In the genomic region with DNA sequence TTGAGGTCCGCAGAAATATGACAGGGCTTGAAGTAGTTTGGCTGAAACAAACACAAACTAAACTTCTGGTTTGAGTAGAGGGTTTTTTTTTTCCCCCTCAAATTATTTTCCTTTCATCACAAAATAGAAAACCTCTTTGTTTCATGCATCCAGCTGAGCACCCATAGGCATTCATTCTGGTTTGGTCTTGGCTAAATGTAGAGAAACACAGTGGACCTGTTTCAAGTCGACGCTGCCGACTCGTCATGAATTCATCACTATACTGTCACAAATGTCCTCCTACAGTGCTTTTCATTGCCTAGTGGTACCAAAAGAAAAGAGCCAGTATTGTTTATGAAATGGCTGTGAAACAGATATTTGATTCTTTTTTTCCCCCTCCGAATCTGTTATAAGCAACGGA, we compare ENCODE assay signal across 20 cellular contexts. TPM values are rescaled to one million over a fixed set of nuclear protein-coding genes. Genes with fewer than 3 reads are reported as not detected.
DNase-seq lines count a peak whose midpoint lies in the region; ATAC-seq and TF ChIP-seq lines count a peak whose summit lies in the region.
"Had no signal": no experiment of that assay in that cellular context is flagged by ENCODE, and none has a peak within 500 bp of the region (broad histone marks: within the 10 kb centered on the region; RNA-seq: fewer than 3 reads in every experiment).

No MANE protein-coding gene starts in this region.

- H4K20me1 ChIP-seq in IMR-90 (ENCODE audit: insufficient read depth, low read length): no peaks in the 10 kb centered on the region
- H4K20me1 ChIP-seq: BLaER1 had no signal

- DNase-seq in IMR-90 (no peak), endodermal cell (no peak), neural crest cell (ENCODE audit: low read depth, low spot score) (no peak), substantia nigra (lab: John Stamatoyannopoulos, UW) (peak in 4 of 49 donors; percentile 6 to 26 (median 8)), Caco-2 (no peak)
- DNase-seq in stimulated activated naive CD8-positive, alpha-beta T cell treated with anti-CD3 and anti-CD28 coated beads, Interleukin-15, amount 100 ng/mL, for 72 hours: no peak
- DNase-seq: CD8-positive, alpha-beta memory T cell; DMS79; Kasumi-1; MM.1S; NCI-H1092; NCI-H1436 treated with DMSO at 0.1 percent for 48 hours; NCI-H2029 treated with DMSO at 0.1 percent for 48 hours; NCI-H2171; NCI-H526; PC-3 had no signal

- H2AK9ac ChIP-seq in IMR-90 (replicated peaks; ENCODE audit: low read depth, low read length, poor library complexity): no peak overlapping the region

- no peak overlapping the region for H3K27ac Mint-ChIP-seq in endodermal cell
- peak overlapping the region; percentile 31 for H3K27ac Mint-ChIP-seq in neural crest cell (ENCODE audit: unreplicated experiment)
- H3K27ac Mint-ChIP-seq in Caco-2 (ENCODE audit: unreplicated experiment): no peak overlapping the region
- no peak overlapping the region for H3K27ac Mint-ChIP-seq in stimulated activated naive CD8-positive, alpha-beta T cell treated with anti-CD3 and anti-CD28 coated beads, Interleukin-15, amount 100 ng/mL, for 72 hours
- H3K27ac Mint-ChIP-seq: CD8-positive, alpha-beta memory T cell had no signal

- CTCF ChIA-PET in IMR-90 (lab: Yijun Ruan, JAX): no interaction called here
- CTCF ChIA-PET in Caco-2 (lab: Charles Lee): no interaction called here

- H3K9me3 ChIP-seq in IMR-90 (ENCODE audit: control insufficient read depth, insufficient read depth, low read length) (no peaks in the 10 kb centered on the region), endodermal cell (ENCODE audit: control insufficient read depth, low read length) (no peaks in the 10 kb centered on the region), Caco-2 (no peaks in the 10 kb centered on the region)
- H3K9me3 ChIP-seq: BLaER1, SJSA1 had no signal

- H3K9me1 ChIP-seq in IMR-90 (ENCODE audit: insufficient read depth, low read length): peaks cover 7% of the 10 kb centered on the region; the same call in 1 of the 2 replicates

- no peaks in the 10 kb centered on the region for H3K79me1 ChIP-seq in IMR-90 (ENCODE audit: low read depth in 1 of 2, low read length in 2 of 2)

- H3K56ac ChIP-seq in IMR-90 (ENCODE audit: extremely low read depth, insufficient read depth, low read length): no peak overlapping the region

- no peak overlapping the region for H2BK5ac ChIP-seq in IMR-90 (ENCODE audit: low read depth, low read length, poor library complexity, severe bottlenecking)

- no peak for TF ChIP-seq CTCF in IMR-90 (conservative IDR thresholded peaks at IDR 0.05; ENCODE audit: low read depth, low read length)
- TF ChIP-seq CTCF in endodermal cell (conservative IDR thresholded peaks at IDR 0.05): no peak
- TF ChIP-seq CTCF in neural crest cell (conservative IDR thresholded peaks at IDR 0.05): no peak
- no peak for TF ChIP-seq CTCF in Caco-2 (IDR thresholded peaks at IDR 0.05; ENCODE audit: insufficient read depth in 1 of 2, low read depth in 1 of 2, low read length in 1 of 2, severe bottlenecking in 1 of 2, unreplicated experiment in 1 of 2)

- H3K4me3 Mint-ChIP-seq in endodermal cell (no peak overlapping the region), neural crest cell (peak overlapping the region; percentile 14), Caco-2 (ENCODE audit: unreplicated experiment) (no peak overlapping the region)
- H3K4me3 Mint-ChIP-seq in stimulated activated naive CD8-positive, alpha-beta T cell treated with anti-CD3 and anti-CD28 coated beads, Interleukin-15, amount 100 ng/mL, for 72 hours: no peak overlapping the region
- H3K4me3 Mint-ChIP-seq: CD8-positive, alpha-beta memory T cell had no signal

- peak overlapping the region; percentile 11; the same call in 1 of the 2 replicates for H2BK20ac ChIP-seq in IMR-90 (ENCODE audit: low read depth, low read length)

- H4K5ac ChIP-seq in IMR-90 (ENCODE audit: low read depth, low read length): no peak overlapping the region

- no peaks in the 10 kb centered on the region for H3K9me3 Mint-ChIP-seq in endodermal cell
- H3K9me3 Mint-ChIP-seq in neural crest cell: no peaks in the 10 kb centered on the region
- H3K9me3 Mint-ChIP-seq in Caco-2 (ENCODE audit: unreplicated experiment): no peaks in the 10 kb centered on the region
- no peaks in the 10 kb centered on the region for H3K9me3 Mint-ChIP-seq in stimulated activated naive CD8-positive, alpha-beta T cell treated with anti-CD3 and anti-CD28 coated beads, Interleukin-15, amount 100 ng/mL, for 72 hours
- H3K9me3 Mint-ChIP-seq: CD8-positive, alpha-beta memory T cell had no signal

- TF ChIP-seq POLR2A in IMR-90 (IDR thresholded peaks at IDR 0.05; ENCODE audit: low read depth, low read length): no peak

- no peak overlapping the region for H4K91ac ChIP-seq in IMR-90 (ENCODE audit: insufficient read depth, low read depth, low read length)

- no peaks in the 10 kb centered on the region for H3K4me1 Mint-ChIP-seq in endodermal cell
- peaks cover 39% of the 10 kb centered on the region for H3K4me1 Mint-ChIP-seq in neural crest cell
- H3K4me1 Mint-ChIP-seq in Caco-2 (ENCODE audit: low read depth, unreplicated experiment): no peaks in the 10 kb centered on the region
- H3K4me1 Mint-ChIP-seq in stimulated activated naive CD8-positive, alpha-beta T cell treated with anti-CD3 and anti-CD28 coated beads, Interleukin-15, amount 100 ng/mL, for 72 hours: no peaks in the 10 kb centered on the region
- H3K4me1 Mint-ChIP-seq: CD8-positive, alpha-beta memory T cell had no signal

- TF ChIP-seq RAD21 in IMR-90 (IDR thresholded peaks at IDR 0.05; ENCODE audit: low read length): no peak

- H2AK5ac ChIP-seq in IMR-90 (ENCODE audit: low read depth, low read length): no peak overlapping the region

- POLR2A ChIA-PET in IMR-90 (lab: Charles Lee; ENCODE audit: unreplicated experiment): no interaction called here
- POLR2A ChIA-PET in Caco-2 (lab: Charles Lee): no interaction called here

- no peak overlapping the region for H3K27ac ChIP-seq in IMR-90 (ENCODE audit: insufficient read depth, low read length)
- peak overlapping the region; percentile 81 for H3K27ac ChIP-seq in endodermal cell (ENCODE audit: low read depth, low read length)
- H3K27ac ChIP-seq in substantia nigra (ENCODE audit: low read depth, low read length, poor library complexity, severe bottlenecking): peak overlapping the region; percentile 26
- H3K27ac ChIP-seq: BLaER1, SJSA1 had no signal

- H3K4me2 ChIP-seq in IMR-90 (ENCODE audit: low read depth, low read length): no peak overlapping the region
- H3K4me2 ChIP-seq: BLaER1 had no signal

- intact Hi-C loops in IMR-90 (cut with micrococcal nuclease) (no loop called here), Caco-2 (cut with micrococcal nuclease; ENCODE audit: unreplicated experiment) (no loop called here)

- dilution Hi-C loops in IMR-90 (cut with HindIII; ENCODE audit: low sequenced_read_pairs, unreplicated experiment): no loop called here

- H3K36me3 Mint-ChIP-seq in endodermal cell (ENCODE audit: low read depth) (no peaks in the 10 kb centered on the region), neural crest cell (ENCODE audit: low read depth) (no peaks in the 10 kb centered on the region), Caco-2 (ENCODE audit: insufficient read depth, unreplicated experiment) (no peaks in the 10 kb centered on the region)

- H3K23ac ChIP-seq in IMR-90 (ENCODE audit: low read depth, low read length): no peak overlapping the region

- H3K9ac ChIP-seq in IMR-90 (ENCODE audit: low read depth, low read length) (no peak overlapping the region), endodermal cell (ENCODE audit: extremely low read depth, low read length, poor library complexity, severe bottlenecking) (no peak overlapping the region)
- H3K9ac ChIP-seq: BLaER1 had no signal

- in situ Hi-C loops in IMR-90 (cut with MboI; ENCODE audit: low sequenced_read_pairs): loop anchor here (25.0 kb wide), 1 partner anchor 1002 kb away; no protein-coding TSS in a partner anchor

- H3K4ac ChIP-seq in IMR-90 (ENCODE audit: low read depth, low read length): no peak overlapping the region

- H4K8ac ChIP-seq in IMR-90 (ENCODE audit: low read depth in 2 of 2, low read length in 2 of 2): no peak overlapping the region

- H3K4me3 ChIP-seq in IMR-90 (ENCODE audit: insufficient read depth, low read depth, low read length) (no peak overlapping the region), endodermal cell (ENCODE audit: low read length) (no peak overlapping the region), Caco-2 (ENCODE audit: low read depth, low read length) (no peak overlapping the region)
- H3K4me3 ChIP-seq: BLaER1, SJSA1 had no signal

- H3K36me3 ChIP-seq in IMR-90 (ENCODE audit: control insufficient read depth, insufficient read depth, low read length) (no peaks in the 10 kb centered on the region), endodermal cell (ENCODE audit: control insufficient read depth, insufficient read depth, low read length) (no peaks in the 10 kb centered on the region), Caco-2 (ENCODE audit: control insufficient read depth, insufficient read depth, low read length) (no peaks in the 10 kb centered on the region)
- H3K36me3 ChIP-seq: BLaER1, SJSA1 had no signal

- H3K27me3 ChIP-seq in IMR-90 (ENCODE audit: control insufficient read depth, insufficient read depth, low read length) (peaks cover 2% of the 10 kb centered on the region), endodermal cell (ENCODE audit: control insufficient read depth, insufficient read depth, low read length, poor library complexity, severe bottlenecking) (no peaks in the 10 kb centered on the region), Caco-2 (replicated peaks; ENCODE audit: control insufficient read depth, insufficient read depth, low read length) (no peaks in the 10 kb centered on the region; the same call in 1 of the 2 replicates)
- H3K27me3 ChIP-seq: BLaER1, SJSA1 had no signal

- BruUV-seq in IMR-90 (replicated peaks; lab: Mats Ljungman, UMichigan): no TSS peak
- BruUV-seq in Caco-2 (replicated peaks; lab: Mats Ljungman, UMichigan): no TSS peak

- H2AFZ ChIP-seq in IMR-90 (replicated peaks; ENCODE audit: low read length, poor library complexity): no peak overlapping the region

- H3K4me1 ChIP-seq in IMR-90 (ENCODE audit: control insufficient read depth, insufficient read depth, low read length) (peaks cover 3% of the 10 kb centered on the region; the same call in 1 of the 2 replicates), endodermal cell (ENCODE audit: control insufficient read depth, insufficient read depth, low read length) (no peaks in the 10 kb centered on the region), Caco-2 (no peaks in the 10 kb centered on the region)
- H3K4me1 ChIP-seq: BLaER1 had no signal

- H3K14ac ChIP-seq in IMR-90 (replicated peaks; ENCODE audit: low read depth, low read length): no peak overlapping the region

- no CpG with 5 or more reads among the region's 7 CpGs for WGBS in IMR-90 (ENCODE audit: extremely low coverage in 2 of 2, insufficient read length in 1 of 2), 2 experiments
- WGBS in endodermal cell (ENCODE audit: insufficient coverage in 1 of 2, insufficient read length in 1 of 2), 2 experiments: 83 to 90% methylated on average over 2 to 7 of the region's 7 CpGs

- H3K27me3 Mint-ChIP-seq in endodermal cell (ENCODE audit: insufficient read depth) (no peaks in the 10 kb centered on the region), neural crest cell (ENCODE audit: low read depth) (no peaks in the 10 kb centered on the region), Caco-2 (ENCODE audit: insufficient read depth, unreplicated experiment) (peaks cover 30% of the 10 kb centered on the region)
- H3K27me3 Mint-ChIP-seq in stimulated activated naive CD8-positive, alpha-beta T cell treated with anti-CD3 and anti-CD28 coated beads, Interleukin-15, amount 100 ng/mL, for 72 hours: peaks cover 25% of the 10 kb centered on the region

- no peak overlapping the region for H2BK120ac ChIP-seq in IMR-90 (ENCODE audit: low read depth, low read length)

- H2BK15ac ChIP-seq in IMR-90 (ENCODE audit: low read depth, low read length): no peak overlapping the region

- H3K18ac ChIP-seq in IMR-90 (ENCODE audit: low read depth, low read length): no peak overlapping the region

- ATAC-seq in IMR-90 (ENCODE audit: low read depth) (no peak), HG03354 (IDR thresholded peaks at IDR 0.05; ENCODE audit: poor library complexity, severe bottlenecking, unreplicated experiment) (no peak), HG02588 (IDR thresholded peaks at IDR 0.05; ENCODE audit: unreplicated experiment) (no peak)
- ATAC-seq in stimulated activated naive CD8-positive, alpha-beta T cell treated with anti-CD3 and anti-CD28 coated beads, Interleukin-15, amount 100 ng/mL, for 72 hours: no peak
- ATAC-seq: PC-3 had no signal

RNA-seq across cellular contexts. Expression of a gene that starts 52.4 kb away (rescaled TPM):
- total RNA-seq in IMR-90 (2012; rRNA removed) (77.8 and 90.3 TPM in 2 replicates), endodermal cell (10 to 100 TPM; 22.2 to 30.6 TPM), neural crest cell (27.1 and 29.4 TPM in 2 replicates), Caco-2 (2022) (28.0 and 29.2 TPM in 2 replicates)
- 43.6 and 48.4 TPM in 2 replicates for polyA plus RNA-seq in IMR-90 (2012; rRNA removed)
- 17.9 and 77.6 TPM in 2 replicates for polyA plus RNA-seq in IMR-90 (2012; cell fraction: cytosol; rRNA removed)
- 44.9 and 46.5 TPM in 2 replicates for polyA plus RNA-seq in IMR-90 (2012; cell fraction: nucleus; rRNA removed; ENCODE audit: low replicate concordance)
- polyA plus RNA-seq in endodermal cell (2013, experiment 1 of 2): 32.5 TPM
- 27.9 TPM for polyA plus RNA-seq in endodermal cell (2013, experiment 2 of 2)
